ENCODE assay signal across 1 cellular context in the genomic region with DNA sequence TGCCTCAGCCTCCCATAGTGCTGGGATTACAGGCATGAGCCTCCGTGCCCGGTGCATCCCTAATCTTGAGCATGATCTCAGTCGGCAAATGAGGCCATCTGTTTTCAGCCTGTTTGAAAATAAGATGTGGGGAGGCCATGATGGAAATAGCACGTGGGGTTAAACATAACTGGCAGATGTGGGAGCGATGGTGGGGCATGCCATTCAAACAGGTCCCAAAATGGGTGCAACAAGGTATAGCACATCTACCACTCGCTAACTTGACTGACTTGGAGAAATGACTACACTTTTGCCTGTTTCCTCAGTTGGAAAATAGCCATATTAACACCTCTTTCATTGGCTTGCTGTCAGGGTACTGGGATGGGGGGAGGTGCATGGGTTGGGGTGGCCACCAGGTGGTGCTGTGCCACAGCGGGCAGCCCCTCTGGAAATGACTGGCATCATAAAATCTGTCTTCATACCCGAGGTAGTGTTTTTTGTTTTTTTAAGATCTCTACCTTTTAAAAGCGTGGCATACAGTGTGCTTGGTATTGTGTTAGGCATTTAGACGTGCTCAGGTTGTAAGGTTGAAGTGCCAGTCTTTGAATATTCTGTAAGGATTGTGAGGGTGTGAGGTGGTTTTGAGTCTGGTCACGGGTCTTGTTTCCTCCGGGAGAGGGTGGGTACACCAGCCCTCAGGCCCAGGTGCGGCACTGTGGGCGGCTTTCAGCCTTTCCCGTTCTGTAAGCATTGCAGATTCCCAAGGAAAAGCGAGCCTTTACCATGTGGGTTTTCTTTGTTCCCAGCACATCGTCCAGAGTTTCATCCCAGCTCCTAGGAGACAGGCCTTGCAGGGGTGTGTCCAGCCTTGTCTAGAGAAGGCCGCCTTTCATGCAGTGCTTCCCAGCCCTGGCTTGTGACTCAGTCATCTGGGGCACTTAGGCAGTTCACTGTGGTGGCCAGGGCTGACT.
TF ChIP-seq lines count a peak whose summit lies in the region.

No MANE protein-coding gene starts in this region.

TF ChIP-seq in K562, 482 proteins besides CTCF, POLR2A, EP300 and RAD21 (continued from another document):
- TF ChIP-seq, protein P1, sequence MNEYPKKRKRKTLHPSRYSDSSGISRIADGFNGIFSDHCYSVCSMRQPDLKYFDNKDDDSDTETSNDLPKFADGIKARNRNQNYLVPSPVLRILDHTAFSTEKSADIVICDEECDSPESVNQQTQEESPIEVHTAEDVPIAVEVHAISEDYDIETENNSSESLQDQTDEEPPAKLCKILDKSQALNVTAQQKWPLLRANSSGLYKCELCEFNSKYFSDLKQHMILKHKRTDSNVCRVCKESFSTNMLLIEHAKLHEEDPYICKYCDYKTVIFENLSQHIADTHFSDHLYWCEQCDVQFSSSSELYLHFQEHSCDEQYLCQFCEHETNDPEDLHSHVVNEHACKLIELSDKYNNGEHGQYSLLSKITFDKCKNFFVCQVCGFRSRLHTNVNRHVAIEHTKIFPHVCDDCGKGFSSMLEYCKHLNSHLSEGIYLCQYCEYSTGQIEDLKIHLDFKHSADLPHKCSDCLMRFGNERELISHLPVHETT (CRISPR knock-in tag; conservative IDR thresholded peaks at IDR 0.05 in 1 of 2, IDR thresholded peaks at IDR 0.05 in 1 of 2), result no peak; a peak in 1 of 4 replicates
- no peak for TF ChIP-seq TAF7 (tag; IDR thresholded peaks at IDR 0.05)
- TF ChIP-seq CC2D1A (IDR thresholded peaks at IDR 0.05), result peak; percentile 23; the same call in 1 of the 2 replicates
- TF ChIP-seq, protein P2, sequence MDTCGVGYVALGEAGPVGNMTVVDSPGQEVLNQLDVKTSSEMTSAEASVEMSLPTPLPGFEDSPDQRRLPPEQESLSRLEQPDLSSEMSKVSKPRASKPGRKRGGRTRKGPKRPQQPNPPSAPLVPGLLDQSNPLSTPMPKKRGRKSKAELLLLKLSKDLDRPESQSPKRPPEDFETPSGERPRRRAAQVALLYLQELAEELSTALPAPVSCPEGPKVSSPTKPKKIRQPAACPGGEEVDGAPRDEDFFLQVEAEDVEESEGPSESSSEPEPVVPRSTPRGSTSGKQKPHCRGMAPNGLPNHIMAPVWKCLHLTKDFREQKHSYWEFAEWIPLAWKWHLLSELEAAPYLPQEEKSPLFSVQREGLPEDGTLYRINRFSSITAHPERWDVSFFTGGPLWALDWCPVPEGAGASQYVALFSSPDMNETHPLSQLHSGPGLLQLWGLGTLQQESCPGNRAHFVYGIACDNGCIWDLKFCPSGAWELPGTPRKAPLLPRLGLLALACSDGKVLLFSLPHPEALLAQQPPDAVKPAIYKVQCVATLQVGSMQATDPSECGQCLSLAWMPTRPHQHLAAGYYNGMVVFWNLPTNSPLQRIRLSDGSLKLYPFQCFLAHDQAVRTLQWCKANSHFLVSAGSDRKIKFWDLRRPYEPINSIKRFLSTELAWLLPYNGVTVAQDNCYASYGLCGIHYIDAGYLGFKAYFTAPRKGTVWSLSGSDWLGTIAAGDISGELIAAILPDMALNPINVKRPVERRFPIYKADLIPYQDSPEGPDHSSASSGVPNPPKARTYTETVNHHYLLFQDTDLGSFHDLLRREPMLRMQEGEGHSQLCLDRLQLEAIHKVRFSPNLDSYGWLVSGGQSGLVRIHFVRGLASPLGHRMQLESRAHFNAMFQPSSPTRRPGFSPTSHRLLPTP (IDR thresholded peaks at IDR 0.05; ENCODE audit: borderline replicate concordance, extremely low read depth, insufficient read length), result no peak
- TF ChIP-seq CREB1 (IDR thresholded peaks at IDR 0.05), result peak; percentile 20; the same call in 1 of the 2 replicates
- no peak for TF ChIP-seq CREB1 (CRISPR knock-in tag; IDR thresholded peaks at IDR 0.05)
- TF ChIP-seq TAL1 (IDR thresholded peaks at IDR 0.05), result 0 out of 2 replicates have a peak, but pooled peaks have one; percentile 4
- TF ChIP-seq HMGN3 (IDR thresholded peaks at IDR 0.05; ENCODE audit: borderline replicate concordance, extremely low read depth, insufficient read length, low read depth, low read length), result no peak
- no peak for TF ChIP-seq CHD1 (IDR thresholded peaks at IDR 0.05; ENCODE audit: low read length)
- peak; percentile 52 for TF ChIP-seq NCOR1 (IDR thresholded peaks at IDR 0.05)
- 0 out of 2 replicates have a peak, but pooled peaks have one; percentile 14 for TF ChIP-seq MTA1 (IDR thresholded peaks at IDR 0.05; ENCODE audit: borderline replicate concordance)
- no peak for TF ChIP-seq ZC3H8 (IDR thresholded peaks at IDR 0.05)
- TF ChIP-seq NFE2 (IDR thresholded peaks at IDR 0.05; ENCODE audit: low read depth), result peak; percentile 54
- TF ChIP-seq, protein P3, sequence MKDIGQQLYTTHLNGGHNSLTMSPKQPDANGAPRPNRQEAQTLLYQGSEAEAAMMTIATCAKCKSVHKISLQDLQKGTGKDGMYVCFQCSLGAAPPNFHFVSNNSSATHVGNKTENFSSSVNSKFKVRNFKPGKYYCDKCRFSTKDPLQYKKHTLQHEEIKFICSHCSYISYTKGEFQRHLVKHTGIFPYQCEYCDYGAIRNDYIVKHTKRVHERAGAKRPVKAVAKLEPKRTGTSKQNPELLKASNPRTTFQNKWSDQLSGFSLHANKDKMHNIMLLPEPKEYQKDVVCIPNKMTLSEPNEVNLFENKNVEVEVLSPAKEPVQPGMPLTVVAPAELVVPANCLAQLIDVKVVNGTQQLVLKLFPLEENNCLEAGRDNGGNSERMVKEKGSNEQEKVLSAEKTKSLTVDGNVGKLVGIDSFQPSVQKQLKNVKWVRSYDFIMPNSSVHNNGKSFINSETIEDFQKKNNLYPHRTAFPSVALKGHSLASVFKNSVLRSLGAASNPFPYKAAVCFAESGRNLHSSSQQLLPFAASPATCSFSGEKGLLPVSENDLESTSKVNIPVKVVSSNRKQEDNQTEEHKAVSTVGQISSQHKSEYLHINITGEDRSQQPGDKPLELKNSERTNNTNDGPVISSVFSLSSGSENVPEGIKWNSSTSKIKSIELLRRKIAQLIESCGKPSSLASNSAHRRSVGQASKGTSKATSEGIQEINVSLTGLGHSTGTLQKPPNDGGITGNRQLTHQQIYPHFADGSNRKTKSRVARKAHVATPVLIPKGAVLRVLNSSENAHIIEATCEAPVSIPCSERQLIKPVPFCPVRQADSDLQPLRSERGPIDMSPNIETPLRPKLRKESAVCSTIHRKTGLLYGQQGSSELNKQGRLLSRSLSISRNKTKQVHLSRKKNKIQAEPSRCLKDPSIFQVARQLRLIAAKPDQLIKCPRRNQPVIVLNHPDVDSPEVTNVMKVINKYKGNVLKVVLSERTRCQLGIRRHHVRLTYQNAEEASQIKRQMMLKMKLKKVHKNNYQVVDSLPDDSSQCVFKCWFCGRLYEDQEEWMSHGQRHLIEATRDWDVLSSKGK (CRISPR knock-in tag; IDR thresholded peaks at IDR 0.05), result no peak
- TF ChIP-seq ZNF696 (CRISPR knock-in tag; conservative IDR thresholded peaks at IDR 0.05), result no peak
- no peak for TF ChIP-seq NFYB (IDR thresholded peaks at IDR 0.05; ENCODE audit: extremely low read depth, insufficient read length)
- TF ChIP-seq COPS2 (conservative IDR thresholded peaks at IDR 0.05), result no peak
- no peak for TF ChIP-seq ZFPM2 (CRISPR knock-in tag; IDR thresholded peaks at IDR 0.05)
- TF ChIP-seq TEAD1 (CRISPR knock-in tag; IDR thresholded peaks at IDR 0.05), result peak in 1 of 2 experiments; percentile 59; a peak in 1 of 4 replicates
- TF ChIP-seq, protein P4, sequence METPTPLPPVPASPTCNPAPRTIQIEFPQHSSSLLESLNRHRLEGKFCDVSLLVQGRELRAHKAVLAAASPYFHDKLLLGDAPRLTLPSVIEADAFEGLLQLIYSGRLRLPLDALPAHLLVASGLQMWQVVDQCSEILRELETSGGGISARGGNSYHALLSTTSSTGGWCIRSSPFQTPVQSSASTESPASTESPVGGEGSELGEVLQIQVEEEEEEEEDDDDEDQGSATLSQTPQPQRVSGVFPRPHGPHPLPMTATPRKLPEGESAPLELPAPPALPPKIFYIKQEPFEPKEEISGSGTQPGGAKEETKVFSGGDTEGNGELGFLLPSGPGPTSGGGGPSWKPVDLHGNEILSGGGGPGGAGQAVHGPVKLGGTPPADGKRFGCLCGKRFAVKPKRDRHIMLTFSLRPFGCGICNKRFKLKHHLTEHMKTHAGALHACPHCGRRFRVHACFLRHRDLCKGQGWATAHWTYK (CRISPR knock-in tag; IDR thresholded peaks at IDR 0.05), result no peak
- no peak for TF ChIP-seq SETDB1 (IDR thresholded peaks at IDR 0.05; ENCODE audit: low read length)
- peak; percentile 42; the same call in 1 of the 2 replicates for TF ChIP-seq SOX6 (IDR thresholded peaks at IDR 0.05)
- TF ChIP-seq CHD2 (IDR thresholded peaks at IDR 0.05; ENCODE audit: low read depth, low read length), result no peak
- 0 out of 2 replicates have a peak, but pooled peaks have one; percentile 50 for TF ChIP-seq LEF1 (IDR thresholded peaks at IDR 0.05)
- 0 out of 2 replicates have a peak, but pooled peaks have one; percentile 5 for TF ChIP-seq TEAD4 (IDR thresholded peaks at IDR 0.05; ENCODE audit: low read length)
- TF ChIP-seq TEAD4 (CRISPR knock-in tag; IDR thresholded peaks at IDR 0.05; ENCODE audit: borderline replicate concordance), result no peak
- no peak for TF ChIP-seq SREBF1 (IDR thresholded peaks at IDR 0.05; ENCODE audit: borderline replicate concordance, low read depth, low read length)
- TF ChIP-seq PHB (CRISPR knock-in tag; IDR thresholded peaks at IDR 0.05), result 0 out of 2 replicates have a peak, but pooled peaks have one; percentile 48
- TF ChIP-seq RFX5 (IDR thresholded peaks at IDR 0.05; ENCODE audit: low read depth, low read length), result no peak
- peak; percentile 10; the same call in 1 of the 2 replicates for TF ChIP-seq NR2C1 (IDR thresholded peaks at IDR 0.05)
- TF ChIP-seq NR2C1 (tag; IDR thresholded peaks at IDR 0.05), result no peak
- TF ChIP-seq FOXJ2 (tag; IDR thresholded peaks at IDR 0.05), result no peak
- TF ChIP-seq HIVEP1 (CRISPR knock-in tag; IDR thresholded peaks at IDR 0.05), result no peak
- no peak for TF ChIP-seq SIN3B (IDR thresholded peaks at IDR 0.05; ENCODE audit: low read depth)
- TF ChIP-seq, protein P5, sequence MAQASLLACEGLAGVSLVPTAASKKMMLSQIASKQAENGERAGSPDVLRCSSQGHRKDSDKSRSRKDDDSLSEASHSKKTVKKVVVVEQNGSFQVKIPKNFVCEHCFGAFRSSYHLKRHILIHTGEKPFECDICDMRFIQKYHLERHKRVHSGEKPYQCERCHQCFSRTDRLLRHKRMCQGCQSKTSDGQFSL (CRISPR knock-in tag; IDR thresholded peaks at IDR 0.05), result peak; percentile 99
- TF ChIP-seq, protein P5 (tag; IDR thresholded peaks at IDR 0.05), result peak in 1 of 2 experiments; percentile 91; a peak in 2 of 4 replicates
